Comparison of ENCODE assay signal across 1 cellular context in the genomic region with DNA sequence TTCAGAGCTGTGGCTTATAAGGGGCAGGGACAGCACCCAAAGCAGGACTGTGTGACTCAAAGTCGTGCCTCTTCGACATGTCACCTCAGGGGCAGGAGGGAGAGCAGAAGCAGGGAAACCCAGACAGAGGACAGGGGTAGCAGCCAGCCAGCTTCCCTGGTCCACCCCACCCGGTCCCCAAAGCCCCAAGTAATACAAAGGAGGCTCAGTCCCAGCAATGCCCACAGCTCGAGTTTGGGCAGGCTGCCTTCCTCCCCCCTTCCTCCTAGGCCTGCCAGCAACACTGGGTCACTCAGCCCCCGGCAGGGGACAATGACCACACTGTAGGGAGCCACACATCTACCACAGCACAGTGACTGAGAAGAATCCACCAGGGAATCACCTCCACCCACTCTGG.
TF ChIP-seq lines count a peak whose summit lies in the region.

No MANE protein-coding gene starts in this region.

TF ChIP-seq in HepG2, 621 proteins besides CTCF, POLR2A, EP300 and RAD21:
- TF ChIP-seq, protein P1, sequence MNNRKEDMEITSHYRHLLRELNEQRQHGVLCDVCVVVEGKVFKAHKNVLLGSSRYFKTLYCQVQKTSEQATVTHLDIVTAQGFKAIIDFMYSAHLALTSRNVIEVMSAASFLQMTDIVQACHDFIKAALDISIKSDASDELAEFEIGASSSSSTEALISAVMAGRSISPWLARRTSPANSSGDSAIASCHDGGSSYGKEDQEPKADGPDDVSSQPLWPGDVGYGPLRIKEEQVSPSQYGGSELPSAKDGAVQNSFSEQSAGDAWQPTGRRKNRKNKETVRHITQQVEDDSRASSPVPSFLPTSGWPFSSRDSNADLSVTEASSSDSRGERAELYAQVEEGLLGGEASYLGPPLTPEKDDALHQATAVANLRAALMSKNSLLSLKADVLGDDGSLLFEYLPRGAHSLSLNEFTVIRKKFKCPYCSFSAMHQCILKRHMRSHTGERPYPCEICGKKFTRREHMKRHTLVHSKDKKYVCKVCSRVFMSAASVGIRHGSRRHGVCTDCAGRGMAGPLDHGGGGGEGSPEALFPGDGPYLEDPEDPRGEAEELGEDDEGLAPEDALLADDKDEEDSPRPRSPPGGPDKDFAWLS (CRISPR knock-in tag; IDR thresholded peaks at IDR 0.05; ENCODE audit: borderline replicate concordance): peak; percentile 37; the same call in 1 of the 2 replicates
- TF ChIP-seq, protein P2, sequence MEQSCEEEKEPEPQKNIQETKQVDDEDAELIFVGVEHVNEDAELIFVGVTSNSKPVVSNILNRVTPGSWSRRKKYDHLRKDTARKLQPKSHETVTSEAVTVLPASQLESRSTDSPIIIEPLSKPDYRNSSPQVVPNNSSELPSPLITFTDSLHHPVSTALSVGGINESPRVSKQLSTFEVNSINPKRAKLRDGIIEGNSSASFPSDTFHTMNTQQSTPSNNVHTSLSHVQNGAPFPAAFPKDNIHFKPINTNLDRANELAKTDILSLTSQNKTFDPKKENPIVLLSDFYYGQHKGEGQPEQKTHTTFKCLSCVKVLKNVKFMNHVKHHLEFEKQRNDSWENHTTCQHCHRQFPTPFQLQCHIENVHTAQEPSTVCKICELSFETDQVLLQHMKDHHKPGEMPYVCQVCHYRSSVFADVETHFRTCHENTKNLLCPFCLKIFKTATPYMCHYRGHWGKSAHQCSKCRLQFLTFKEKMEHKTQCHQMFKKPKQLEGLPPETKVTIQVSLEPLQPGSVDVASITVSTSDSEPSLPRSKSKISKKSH (CRISPR knock-in tag; IDR thresholded peaks at IDR 0.05; ENCODE audit: borderline replicate concordance): no peak
- TF ChIP-seq ZNF781 (CRISPR knock-in tag; IDR thresholded peaks at IDR 0.05; ENCODE audit: borderline replicate concordance, not compliant biosample characterization): no peak
- TF ChIP-seq ZNF431 (CRISPR knock-in tag; IDR thresholded peaks at IDR 0.05; ENCODE audit: borderline replicate concordance, low read depth): no peak
- 0 out of 2 replicates have a peak, but pooled peaks have one; percentile 71 for TF ChIP-seq HNRNPL (IDR thresholded peaks at IDR 0.05; ENCODE audit: low read depth, low read length)
- TF ChIP-seq, protein P3, sequence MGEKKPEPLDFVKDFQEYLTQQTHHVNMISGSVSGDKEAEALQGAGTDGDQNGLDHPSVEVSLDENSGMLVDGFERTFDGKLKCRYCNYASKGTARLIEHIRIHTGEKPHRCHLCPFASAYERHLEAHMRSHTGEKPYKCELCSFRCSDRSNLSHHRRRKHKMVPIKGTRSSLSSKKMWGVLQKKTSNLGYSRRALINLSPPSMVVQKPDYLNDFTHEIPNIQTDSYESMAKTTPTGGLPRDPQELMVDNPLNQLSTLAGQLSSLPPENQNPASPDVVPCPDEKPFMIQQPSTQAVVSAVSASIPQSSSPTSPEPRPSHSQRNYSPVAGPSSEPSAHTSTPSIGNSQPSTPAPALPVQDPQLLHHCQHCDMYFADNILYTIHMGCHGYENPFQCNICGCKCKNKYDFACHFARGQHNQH (CRISPR knock-in tag; IDR thresholded peaks at IDR 0.05): 0 out of 2 replicates have a peak, but pooled peaks have one; percentile 1
- TF ChIP-seq STAT5B (CRISPR knock-in tag; IDR thresholded peaks at IDR 0.05): no peak
- TF ChIP-seq ZNF775 (CRISPR knock-in tag; IDR thresholded peaks at IDR 0.05; ENCODE audit: borderline replicate concordance): no peak
- TF ChIP-seq SP2 (CRISPR knock-in tag; IDR thresholded peaks at IDR 0.05): 0 out of 2 replicates have a peak, but pooled peaks have one; percentile 3
- TF ChIP-seq, protein P4, sequence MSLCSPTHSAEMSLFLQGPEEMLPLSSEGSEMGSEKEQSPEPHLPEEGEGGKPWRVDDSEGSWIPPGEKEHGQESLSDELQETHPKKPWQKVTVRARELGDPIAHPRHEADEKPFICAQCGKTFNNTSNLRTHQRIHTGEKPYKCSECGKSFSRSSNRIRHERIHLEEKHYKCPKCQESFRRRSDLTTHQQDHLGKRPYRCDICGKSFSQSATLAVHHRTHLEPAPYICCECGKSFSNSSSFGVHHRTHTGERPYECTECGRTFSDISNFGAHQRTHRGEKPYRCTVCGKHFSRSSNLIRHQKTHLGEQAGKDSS (CRISPR knock-in tag; IDR thresholded peaks at IDR 0.05; ENCODE audit: borderline replicate concordance, low read depth): peak; percentile 3; the same call in 1 of the 2 replicates
- TF ChIP-seq ZNF768 (CRISPR knock-in tag; IDR thresholded peaks at IDR 0.05): 0 out of 2 replicates have a peak, but pooled peaks have one; percentile 21
- TF ChIP-seq SAFB2 (CRISPR knock-in tag; IDR thresholded peaks at IDR 0.05; ENCODE audit: borderline replicate concordance, low read depth): 0 out of 2 replicates have a peak, but pooled peaks have one; percentile 16
- no peak for TF ChIP-seq HOXA3 (CRISPR knock-in tag; IDR thresholded peaks at IDR 0.05)
- 0 out of 2 replicates have a peak, but pooled peaks have one; percentile 20 for TF ChIP-seq PHF20 (CRISPR knock-in tag; IDR thresholded peaks at IDR 0.05)
- peak; percentile 8 for TF ChIP-seq AGO2 (optimal IDR thresholded peaks at IDR 0.05; ENCODE audit: low read depth, low read length)
